18 cellular contexts compared by ENCODE assay signal in the genomic region with DNA sequence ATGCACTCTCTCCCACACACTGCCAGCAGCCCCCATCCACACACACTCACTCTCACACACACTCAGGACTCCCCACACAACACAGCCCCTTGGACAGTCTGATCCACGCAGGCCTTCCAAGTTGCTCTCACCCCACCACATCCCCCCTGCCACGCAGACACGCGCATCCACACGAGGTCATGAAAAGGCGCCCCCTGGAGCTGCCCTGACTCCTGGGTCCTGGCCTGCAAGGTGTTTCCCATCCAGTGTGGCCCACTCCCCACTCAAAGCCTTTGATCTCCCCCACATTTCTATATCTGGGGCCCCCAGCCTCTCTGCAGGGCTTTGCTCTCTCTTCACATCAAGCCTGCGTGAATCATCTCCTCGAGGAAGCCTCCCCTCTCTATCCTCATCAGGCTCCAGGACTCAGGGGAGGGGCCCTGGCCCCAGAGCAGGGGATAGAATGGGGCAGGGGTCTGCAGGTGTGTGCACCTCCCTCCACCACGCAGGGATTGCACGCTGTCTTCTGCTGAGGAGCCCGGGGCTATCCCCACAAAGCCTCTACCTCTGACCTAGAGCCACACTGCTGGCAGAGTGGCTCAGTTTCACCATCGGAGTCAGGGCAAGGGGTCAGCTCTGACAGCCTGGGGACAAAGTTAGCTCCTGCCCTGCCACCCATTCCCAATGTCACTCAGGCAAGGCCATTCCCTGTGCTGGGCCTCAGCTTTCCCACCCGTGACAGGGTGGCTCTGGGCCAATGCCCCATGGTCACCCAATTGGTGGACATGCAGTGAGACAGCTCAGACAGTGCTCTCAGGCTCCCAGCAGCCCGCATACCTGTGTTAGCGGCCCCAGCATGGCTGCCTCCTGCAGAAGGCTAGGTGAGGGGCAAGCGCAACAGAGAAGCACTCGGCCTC. TPM values are rescaled to one million over a fixed set of nuclear protein-coding genes. Genes with fewer than 3 reads are reported as not detected.
DNase-seq lines count a peak whose midpoint lies in the region; ATAC-seq and TF ChIP-seq lines count a peak whose summit lies in the region.
"Had no signal": no experiment of that assay in that cellular context is flagged by ENCODE, and none has a peak within 500 bp of the region (broad histone marks: within the 10 kb centered on the region; RNA-seq: fewer than 3 reads in every experiment).

No MANE protein-coding gene starts in this region.

- no peaks in the 10 kb centered on the region for H3K9me3 Mint-ChIP-seq in activated T-cell treated with anti-CD3 and anti-CD28 coated beads, Interleukin-2, amount 50 U/mL, for 72 hours
- no peaks in the 10 kb centered on the region for H3K9me3 Mint-ChIP-seq in glutamatergic neuron (ENCODE audit: unreplicated experiment)
- no peaks in the 10 kb centered on the region for H3K9me3 Mint-ChIP-seq in nephron
- no peaks in the 10 kb centered on the region for H3K9me3 Mint-ChIP-seq in type B pancreatic cell
- H3K9me3 Mint-ChIP-seq: activated CD4-positive, alpha-beta memory T cell treated with anti-CD3 and anti-CD28 coated beads for 36 hours; stimulated activated naive CD8-positive, alpha-beta T cell treated with anti-CD3 and anti-CD28 coated beads, Interleukin-15, Interleukin-2, amounts not matched to agents 100 ng/mL and 50 ng/mL, for 24 hours had no signal

- no peaks in the 10 kb centered on the region for H3K36me3 Mint-ChIP-seq in activated T-cell treated with anti-CD3 and anti-CD28 coated beads, Interleukin-2, amount 50 U/mL, for 72 hours (ENCODE audit: insufficient read depth in 2 of 2)
- H3K36me3 Mint-ChIP-seq in glutamatergic neuron (ENCODE audit: unreplicated experiment) (no peaks in the 10 kb centered on the region), nephron (ENCODE audit: low read depth) (no peaks in the 10 kb centered on the region), type B pancreatic cell (no peaks in the 10 kb centered on the region)
- H3K36me3 Mint-ChIP-seq: activated CD4-positive, alpha-beta memory T cell treated with anti-CD3 and anti-CD28 coated beads for 36 hours had no signal

- no peaks in the 10 kb centered on the region for H3K4me1 Mint-ChIP-seq in activated T-cell treated with anti-CD3 and anti-CD28 coated beads, Interleukin-2, amount 50 U/mL, for 72 hours (ENCODE audit: low read depth)
- H3K4me1 Mint-ChIP-seq in glutamatergic neuron (ENCODE audit: low read depth, unreplicated experiment) (no peaks in the 10 kb centered on the region), nephron (peaks cover 23% of the 10 kb centered on the region), type B pancreatic cell (ENCODE audit: unreplicated experiment) (peaks cover 31% of the 10 kb centered on the region)

- no peak for ATAC-seq in activated T-cell treated with anti-CD3 and anti-CD28 coated beads, Interleukin-2, amount 50 U/mL, for 72 hours (replicated peaks in 1 of 2)
- ATAC-seq in HG02678 (IDR thresholded peaks at IDR 0.05; ENCODE audit: unreplicated experiment), result no peak
- no peak for ATAC-seq in HG02759 (IDR thresholded peaks at IDR 0.05; ENCODE audit: unreplicated experiment)
- ATAC-seq: A549, foreskin keratinocyte had no signal

- no peak overlapping the region for H3K27ac Mint-ChIP-seq in activated T-cell treated with anti-CD3 and anti-CD28 coated beads, Interleukin-2, amount 50 U/mL, for 72 hours
- no peak overlapping the region for H3K27ac Mint-ChIP-seq in glutamatergic neuron (ENCODE audit: unreplicated experiment)
- H3K27ac Mint-ChIP-seq in nephron, result peak overlapping the region; percentile 10 to 32 (median 22)
- H3K27ac Mint-ChIP-seq in type B pancreatic cell, result peak overlapping the region; percentile 59
- H3K27ac Mint-ChIP-seq: activated CD4-positive, alpha-beta memory T cell treated with anti-CD3 and anti-CD28 coated beads for 36 hours; stimulated activated naive CD8-positive, alpha-beta T cell treated with anti-CD3 and anti-CD28 coated beads, Interleukin-15, Interleukin-2, amounts not matched to agents 100 ng/mL and 50 ng/mL, for 24 hours had no signal

- DNase-seq in activated T-cell treated with anti-CD3 and anti-CD28 coated beads, Interleukin-2, amount 50 U/mL, for 1 hour, result peak; percentile 4
- no peak for DNase-seq in activated T-cell treated with anti-CD3 and anti-CD28 coated beads, Interleukin-2, amount 50 U/mL, for 72 hours
- peak; percentile 7 for DNase-seq in glutamatergic neuron
- DNase-seq in type B pancreatic cell (ENCODE audit: extremely low spot score, unreplicated experiment), result no peak
- no peak for DNase-seq in H4 (ENCODE audit: low spot score)
- DNase-seq: activated CD4-positive, alpha-beta memory T cell treated with anti-CD3 and anti-CD28 coated beads for 36 hours; foreskin keratinocyte; NCI-H1105 treated with DMSO at 0.1 percent for 48 hours; NCI-H2107; NCI-H510A treated with DMSO at 0.1 percent for 48 hours; occipital lobe; stimulated activated CD4-positive, alpha-beta T cell treated with anti-CD3 and anti-CD28 coated beads, Interleukin-2, amount 100 ng/mL, for 24 hours had no signal

- TF ChIP-seq CTCF in glutamatergic neuron (IDR thresholded peaks at IDR 0.05; ENCODE audit: partially characterized antibody, unreplicated experiment) (no peak), nephron (IDR thresholded peaks at IDR 0.05; ENCODE audit: unreplicated experiment in 3 of 3) (no peak), type B pancreatic cell (conservative IDR thresholded peaks at IDR 0.05) (no peak)

- H3K4me3 Mint-ChIP-seq in activated T-cell treated with anti-CD3 and anti-CD28 coated beads, Interleukin-2, amount 50 U/mL, for 72 hours, result no peak overlapping the region
- H3K4me3 Mint-ChIP-seq in glutamatergic neuron (ENCODE audit: unreplicated experiment), result no peak overlapping the region
- H3K4me3 Mint-ChIP-seq in nephron, result no peak overlapping the region
- no peak overlapping the region for H3K4me3 Mint-ChIP-seq in type B pancreatic cell
- H3K4me3 Mint-ChIP-seq: activated CD4-positive, alpha-beta memory T cell treated with anti-CD3 and anti-CD28 coated beads for 36 hours; stimulated activated naive CD8-positive, alpha-beta T cell treated with anti-CD3 and anti-CD28 coated beads, Interleukin-15, Interleukin-2, amounts not matched to agents 100 ng/mL and 50 ng/mL, for 24 hours had no signal

- peaks cover 7% of the 10 kb centered on the region for H3K27me3 Mint-ChIP-seq in activated T-cell treated with anti-CD3 and anti-CD28 coated beads, Interleukin-2, amount 50 U/mL, for 72 hours (ENCODE audit: low read depth)
- H3K27me3 Mint-ChIP-seq in glutamatergic neuron (ENCODE audit: unreplicated experiment), result peaks cover 5% of the 10 kb centered on the region
- H3K27me3 Mint-ChIP-seq in nephron (ENCODE audit: low read depth), result peaks cover 7% of the 10 kb centered on the region
- peaks cover 4% of the 10 kb centered on the region for H3K27me3 Mint-ChIP-seq in type B pancreatic cell
- H3K27me3 Mint-ChIP-seq: activated CD4-positive, alpha-beta memory T cell treated with anti-CD3 and anti-CD28 coated beads for 36 hours; stimulated activated naive CD8-positive, alpha-beta T cell treated with anti-CD3 and anti-CD28 coated beads, Interleukin-15, Interleukin-2, amounts not matched to agents 100 ng/mL and 50 ng/mL, for 24 hours had no signal

RNA-seq across cellular contexts. Expression of a gene that starts 6.4 kb away (rescaled TPM):
- total RNA-seq in activated T-cell treated with anti-CD3 and anti-CD28 coated beads, Interleukin-2, amount 50 U/mL, for 72 hours, result not detected
- total RNA-seq in glutamatergic neuron (ENCODE audit: unreplicated experiment), result not detected
- 5.4 and 20.8 TPM in 2 replicates for total RNA-seq in type B pancreatic cell (ENCODE audit: low replicate concordance)
- total RNA-seq in H4 (2014; rRNA removed; shearing (Covaris generic)), result not detected in 2 replicates
- total RNA-seq: activated CD4-positive, alpha-beta memory T cell treated with anti-CD3 and anti-CD28 coated beads for 36 hours; bronchial epithelial cell; foreskin keratinocyte; occipital lobe had no signal

RNA-seq across cellular contexts. Expression of a gene that starts 20.7 kb away (rescaled TPM):
- not detected for total RNA-seq in activated T-cell treated with anti-CD3 and anti-CD28 coated beads, Interleukin-2, amount 50 U/mL, for 72 hours
- total RNA-seq in glutamatergic neuron (ENCODE audit: unreplicated experiment), result 0.29 TPM
- total RNA-seq in type B pancreatic cell (ENCODE audit: low replicate concordance), result 63.0 and 83.1 TPM in 2 replicates
- total RNA-seq in H4 (2014; rRNA removed; shearing (Covaris generic)), result 0.43 TPM in 1 of 2 replicates, not detected in the other
- total RNA-seq: activated CD4-positive, alpha-beta memory T cell treated with anti-CD3 and anti-CD28 coated beads for 36 hours; bronchial epithelial cell; foreskin keratinocyte had no signal

Comparison
In these comparisons a context has a peak if more than half of its experiments do, and no peak if none do; other contexts are left out.
1. DNase-seq: peak in activated T-cell treated with anti-CD3 and anti-CD28 coated beads, Interleukin-2, amount 50 U/mL, for 1 hour (single experiment) and glutamatergic neuron (single experiment); none in activated T-cell treated with anti-CD3 and anti-CD28 coated beads, Interleukin-2, amount 50 U/mL, for 72 hours (0 of 2), type B pancreatic cell (single experiment) and H4 (single experiment).
2. H3K27ac Mint-ChIP-seq: peak in nephron (3 of 3) and type B pancreatic cell (single experiment); none in activated T-cell treated with anti-CD3 and anti-CD28 coated beads, Interleukin-2, amount 50 U/mL, for 72 hours (single experiment) and glutamatergic neuron (single experiment).
3. RNA of a gene that starts 20.7 kb away (total RNA-seq): 63.0 to 83.1 TPM in type B pancreatic cell; 0.43 TPM in H4, 0.29 TPM in glutamatergic neuron (single experiment) and not detected in activated T-cell treated with anti-CD3 and anti-CD28 coated beads, Interleukin-2, amount 50 U/mL, for 72 hours; every median in the first group is over 10 times any median in the second.